Comparison of ENCODE assay signal across 17 cellular contexts in genomic region chr1:7474786-7475502, GRCh38.
A peak's percentile ranks its signal among the peaks of the same experiment; 100 is the strongest.
DNase-seq lines count a peak whose midpoint lies in the region; ATAC-seq and TF ChIP-seq lines count a peak whose summit lies in the region.
"Had no signal": no experiment of that assay in that cellular context is flagged by ENCODE, and none has a peak within 500 bp of the region (broad histone marks: within the 10 kb centered on the region; RNA-seq: fewer than 3 reads in every experiment).

No MANE protein-coding gene starts in this region.

- H3K9ac ChIP-seq in HCT116 (ENCODE audit: low read length) = no peak overlapping the region

- H3K27ac ChIP-seq in HCT116 (ENCODE audit: low read depth, low read length) (no peak overlapping the region), foreskin keratinocyte (no peak overlapping the region)

- peak; percentile 9 for TF ChIP-seq CTCF in AG04449 (IDR thresholded peaks at IDR 0.05; ENCODE audit: insufficient read depth, low read length, missing control alignments)
- TF ChIP-seq CTCF in HCT116 (IDR thresholded peaks at IDR 0.05 in 2 of 3, conservative IDR thresholded peaks at IDR 0.05 in 1 of 3; ENCODE audit: borderline replicate concordance in 1 of 3, insufficient read depth in 1 of 3, low read depth in 2 of 3, low read length in 2 of 3) = 0 out of 6 replicates have a peak, but pooled peaks of 1 of the 3 experiments have one; percentile 18
- TF ChIP-seq CTCF in foreskin keratinocyte (conservative IDR thresholded peaks at IDR 0.05) = peak; percentile 46

- no peaks in the 10 kb centered on the region for H3K27me3 ChIP-seq in HCT116 (ENCODE audit: insufficient read depth, low read length)
- peaks cover 37% of the 10 kb centered on the region for H3K27me3 ChIP-seq in foreskin keratinocyte
- H3K27me3 ChIP-seq: BE2C had no signal

- no peak for DNase-seq in AG04449 (ENCODE audit: low read depth, low spot score)
- DNase-seq in HCT116 (ENCODE audit: low read depth, low spot score) = no peak
- DNase-seq in RPMI8226 = peak; percentile 34
- DNase-seq in foreskin keratinocyte = no peak
- no peak for DNase-seq in activated CD8-positive, alpha-beta memory T cell treated with anti-CD3 and anti-CD28 coated beads for 24 hours
- no peak for DNase-seq in SK-N-DZ (ENCODE audit: low spot score)
- DNase-seq: activated CD4-positive, alpha-beta T cell treated with anti-CD3 and anti-CD28 coated beads, Interleukin-2, amount 10 ng/mL, durations not matched to agents 24 days and 14 days; activated naive CD4-positive, alpha-beta T cell treated with anti-CD3 and anti-CD28 coated beads, Interleukin-2, amount 50 U/mL, for 16 hours; BE2C; GOT3; naive thymus-derived CD4-positive, alpha-beta T cell; NCI-H1105; stimulated activated CD4-positive, alpha-beta T cell treated with anti-CD3 and anti-CD28 coated beads, Interleukin-15, amount 100 ng/mL, for 24 hours; T1000 had no signal

- RAD21 ChIA-PET in HCT116 (lab: Charles Lee; ENCODE audit: low non-redundant PET in 1 of 2, low total read pairs in 2 of 2, uncharacterized antibody in 2 of 2, unreplicated experiment in 2 of 2) = no interaction called here

- CTCF ChIA-PET in AG04449 (lab: Yijun Ruan, JAX) (interaction anchor here (0.8 to 2.0 kb wide), 2 partner anchors 10 to 20 kb away, joined by 3 to 5 read pairs; no protein-coding TSS in a partner anchor), HCT116 (lab: Charles Lee) (interaction anchor here (1.0 kb wide), 1 partner anchor 250 kb away, joined by 3 read pairs; no protein-coding TSS in a partner anchor)

- no peaks in the 10 kb centered on the region for H4K20me1 ChIP-seq in HCT116 (ENCODE audit: insufficient read depth)

- ATAC-seq in HCT116 = no peak
- ATAC-seq in foreskin keratinocyte = no peak
- ATAC-seq in HG02870 (IDR thresholded peaks at IDR 0.05; ENCODE audit: unreplicated experiment) = no peak
- no peak for ATAC-seq in GM18519 (IDR thresholded peaks at IDR 0.05; ENCODE audit: low FRiP score, unreplicated experiment)
- ATAC-seq: naive thymus-derived CD4-positive, alpha-beta T cell had no signal

- TF ChIP-seq RAD21 in HCT116 (IDR thresholded peaks at IDR 0.05; ENCODE audit: low read depth) = peak; percentile 47

- no TSS peak for BruUV-seq in HCT116 (replicated peaks; lab: Mats Ljungman, UMichigan)

- no peak for TF ChIP-seq POLR2A in HCT116 (IDR thresholded peaks at IDR 0.05; ENCODE audit: borderline replicate concordance, extremely low read depth, insufficient read depth, insufficient read length)

- H2AFZ ChIP-seq in HCT116 (ENCODE audit: low read depth, low read length, poor library complexity, severe bottlenecking) = no peak overlapping the region

- H3K4me1 ChIP-seq in HCT116 (ENCODE audit: control insufficient read depth in 1 of 2, insufficient read depth in 2 of 2, low read length in 2 of 2) (peaks cover 13 to 25% of the 10 kb centered on the region in 2 experiments), foreskin keratinocyte (peaks cover 5% of the 10 kb centered on the region)

- H3K36me3 ChIP-seq in HCT116 (ENCODE audit: control insufficient read depth in 1 of 2, insufficient read depth in 2 of 2, low read length in 2 of 2) = no peaks in the 10 kb centered on the region
- H3K36me3 ChIP-seq: BE2C had no signal

- H3K4me3 ChIP-seq in AG04449 (ENCODE audit: low read depth, low read length) = no peak overlapping the region
- H3K4me3 ChIP-seq in HCT116 (replicated peaks in 1 of 2; ENCODE audit: low read depth in 1 of 2, low read length in 2 of 2) = no peak overlapping the region
- H3K4me3 ChIP-seq: lung had no signal

- H3K79me2 ChIP-seq in HCT116 (ENCODE audit: insufficient read depth, low read length) = no peaks in the 10 kb centered on the region

- intact Hi-C loops in HCT116 (cut with micrococcal nuclease) = loop anchor here (10.0 kb wide), 1 partner anchor 250 kb away; no protein-coding TSS in a partner anchor

- no peak overlapping the region for H3K4me2 ChIP-seq in HCT116 (ENCODE audit: low read length)

- H3K9me2 ChIP-seq in HCT116 (ENCODE audit: insufficient read depth) = no peaks in the 10 kb centered on the region

- no peaks in the 10 kb centered on the region for H3K9me3 ChIP-seq in HCT116 (ENCODE audit: control insufficient read depth in 1 of 2, insufficient read depth in 1 of 2, low read depth in 1 of 2, low read length in 2 of 2)
- H3K9me3 ChIP-seq: BE2C had no signal

- POLR2A ChIA-PET in AG04449 (lab: Yijun Ruan, JAX) (no interaction called here), HCT116 (lab: Charles Lee) (no interaction called here)

TF ChIP-seq in HCT116, 20 proteins besides CTCF, POLR2A, EP300 and RAD21:
- no peak for TF ChIP-seq JUND (IDR thresholded peaks at IDR 0.05)
- TF ChIP-seq CEBPB (IDR thresholded peaks at IDR 0.05; ENCODE audit: low read depth) = no peak
- no peak for TF ChIP-seq ZNF274 (IDR thresholded peaks at IDR 0.05; ENCODE audit: low read depth, low read length)
- TF ChIP-seq FOSL1 (IDR thresholded peaks at IDR 0.05; ENCODE audit: low read depth) = no peak
- TF ChIP-seq ZFX (IDR thresholded peaks at IDR 0.05) = no peak
- no peak for TF ChIP-seq ELF1 (IDR thresholded peaks at IDR 0.05; ENCODE audit: borderline replicate concordance, low read depth)
- no peak for TF ChIP-seq EZH2phosphoT487 (IDR thresholded peaks at IDR 0.05; ENCODE audit: borderline replicate concordance)
- no peak for TF ChIP-seq EZH2 (IDR thresholded peaks at IDR 0.05)
